ENCODE assay signal across 10 cellular contexts in genomic region chr2:98623657-98624056, GRCh38. TPM values are rescaled to one million over a fixed set of nuclear protein-coding genes. Genes with fewer than 3 reads are reported as not detected.
DNase-seq lines count a peak whose midpoint lies in the region; ATAC-seq and TF ChIP-seq lines count a peak whose summit lies in the region.
"Had no signal": no experiment of that assay in that cellular context is flagged by ENCODE, and none has a peak within 500 bp of the region (broad histone marks: within the 10 kb centered on the region; RNA-seq: fewer than 3 reads in every experiment).

No MANE protein-coding gene starts in this region.

- no peak for TF ChIP-seq CTCF in right lobe of liver (IDR thresholded peaks at IDR 0.05)

- H3K4me1 ChIP-seq in right lobe of liver: no peaks in the 10 kb centered on the region

- 0 out of 2 replicates have a peak, but pooled peaks have one; percentile 10 for TF ChIP-seq EP300 in Ishikawa (IDR thresholded peaks at IDR 0.05; ENCODE audit: borderline replicate concordance)

- H3K9me3 ChIP-seq in right lobe of liver: no peaks in the 10 kb centered on the region

- 50% methylated on average over 4 of the region's 5 CpGs for WGBS in right lobe of liver (ENCODE audit: insufficient coverage, low coverage, low lambda C conversion rate, missing lambda C conversion rate)

- intact Hi-C loops in right lobe of liver (cut with DNase I): no loop called here

- TF ChIP-seq RAD21 in Ishikawa (IDR thresholded peaks at IDR 0.05; ENCODE audit: low read depth): no peak

- no peaks in the 10 kb centered on the region for H3K27me3 ChIP-seq in right lobe of liver

- ATAC-seq in right lobe of liver: peak; percentile 86 to 99 (median 96)
- no peak for ATAC-seq in HG02678 (IDR thresholded peaks at IDR 0.05; ENCODE audit: unreplicated experiment)
- no peak for ATAC-seq in GM19324 (IDR thresholded peaks at IDR 0.05; ENCODE audit: low FRiP score, unreplicated experiment)
- no peak for ATAC-seq in HG03280 (IDR thresholded peaks at IDR 0.05; ENCODE audit: unreplicated experiment)

- peaks cover 0 to 9% (median 0%) of the 10 kb centered on the region in 4 donors for H3K36me3 ChIP-seq in right lobe of liver

- no peak overlapping the region for H3K4me3 ChIP-seq in right lobe of liver

- no peak overlapping the region for H3K27ac ChIP-seq in right lobe of liver
- H3K27ac ChIP-seq: C4-2B had no signal

- TF ChIP-seq POLR2A in right lobe of liver (IDR thresholded peaks at IDR 0.05): no peak

- DNase-seq in AML-193 (lab: John Stamatoyannopoulos, UW): peak; percentile 57 to 60
- peak; percentile 75 for DNase-seq in dermis blood vessel endothelial cell
- DNase-seq in right lobe of liver: peak; percentile 77 to 83 (median 80)
- no peak for DNase-seq in germinal center (ENCODE audit: low spot score)
- DNase-seq: stimulated activated CD4-positive, alpha-beta T cell treated with anti-CD3 and anti-CD28 coated beads, Interleukin-15, amount 100 ng/mL, for 24 hours had no signal

TF ChIP-seq in Ishikawa, 13 proteins besides CTCF, POLR2A, EP300 and RAD21:
- TF ChIP-seq TEAD4 (IDR thresholded peaks at IDR 0.05) (no peak), EGR1 (IDR thresholded peaks at IDR 0.05) (no peak), CEBPB (IDR thresholded peaks at IDR 0.05) (no peak), YY1 (IDR thresholded peaks at IDR 0.05; ENCODE audit: low read depth) (no peak), TCF12 (IDR thresholded peaks at IDR 0.05; ENCODE audit: low read depth) (no peak), NFIC (IDR thresholded peaks at IDR 0.05) (no peak), USF1 (IDR thresholded peaks at IDR 0.05) (no peak), CREB1 (IDR thresholded peaks at IDR 0.05; ENCODE audit: low read depth) (no peak), ZBTB7A (IDR thresholded peaks at IDR 0.05; ENCODE audit: low read depth) (no peak), MAX (IDR thresholded peaks at IDR 0.05) (no peak)
TF ChIP-seq in Ishikawa: peak in this region for 0.

RNA-seq across cellular contexts. Expression of gene UNC50, which starts 15.3 kb away (rescaled TPM):
- total RNA-seq in dermis blood vessel endothelial cell (48.2 and 58.0 TPM in 2 replicates), right lobe of liver (10 to 100 TPM; 19.6 to 30.5 (median 22.7) TPM)

RNA-seq across cellular contexts. Expression of gene COA5, which starts 15.3 kb away (rescaled TPM):
- total RNA-seq in dermis blood vessel endothelial cell: 20.0 and 23.7 TPM in 2 replicates
- 10 to 100 TPM; 12.9 to 23.0 (median 16.7) TPM for total RNA-seq in right lobe of liver

Comparison
In these comparisons a context has a peak if more than half of its experiments do, and no peak if none do; other contexts are left out.
1. ATAC-seq: peak in right lobe of liver (4 of 4); none in HG02678 (single experiment), GM19324 (single experiment) and HG03280 (single experiment).